ENCODE assay signal across 21 cellular contexts in the genomic region with DNA sequence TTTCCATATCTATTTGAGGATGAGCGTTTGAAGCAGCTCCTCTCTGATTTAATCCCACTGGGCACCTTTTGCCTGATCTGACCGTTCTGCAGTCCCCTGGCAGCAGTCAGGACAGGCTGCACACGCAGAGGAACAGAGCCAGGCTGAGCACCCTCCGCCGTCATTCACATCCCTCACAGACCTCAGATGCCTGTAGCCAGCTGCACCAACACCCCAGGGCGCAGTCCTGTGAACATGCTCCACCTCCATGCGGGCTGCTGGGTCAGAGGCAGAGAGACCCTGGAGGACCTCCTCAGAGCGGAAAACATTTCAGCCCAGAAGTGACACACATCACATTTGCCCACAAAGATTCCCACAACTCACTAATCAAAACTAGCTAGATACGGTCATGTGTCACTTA.
DNase-seq lines count a peak whose midpoint lies in the region; ATAC-seq and TF ChIP-seq lines count a peak whose summit lies in the region.
"Had no signal": no experiment of that assay in that cellular context is flagged by ENCODE, and none has a peak within 500 bp of the region (broad histone marks: within the 10 kb centered on the region; RNA-seq: fewer than 3 reads in every experiment).

No MANE protein-coding gene starts in this region.

- no peak overlapping the region for H3K23ac ChIP-seq in trophoblast cell (ENCODE audit: low read length)

- H3K4me3 ChIP-seq in right atrium auricular region, result no peak overlapping the region
- no peak overlapping the region for H3K4me3 ChIP-seq in heart right ventricle
- no peak overlapping the region for H3K4me3 ChIP-seq in trophoblast cell (ENCODE audit: low read depth, low read length)
- H3K4me3 ChIP-seq: GM23248, hepatocyte, upper lobe of left lung had no signal

- H3K4ac ChIP-seq in trophoblast cell (ENCODE audit: low read depth, low read length), result peak overlapping the region; percentile 86

- peaks cover 35% of the 10 kb centered on the region for H3K79me1 ChIP-seq in trophoblast cell (ENCODE audit: low read length)

- 69 to 73% methylated on average over 9 of the region's 9 CpGs for WGBS in heart right ventricle, 2 donors
- no CpG with 5 or more reads among the region's 9 CpGs for WGBS in trophoblast cell (ENCODE audit: extremely low coverage, insufficient coverage, insufficient read length)

- H3K4me1 ChIP-seq in right atrium auricular region (peaks cover 0 to 15% of the 10 kb centered on the region in 2 donors), heart right ventricle (peaks cover 0 to 50% (median 28%) of the 10 kb centered on the region in 9 donors), trophoblast cell (ENCODE audit: control insufficient read depth in 1 of 2, insufficient read depth in 2 of 2, low read length in 2 of 2) (peaks cover 36 to 37% of the 10 kb centered on the region in 2 experiments)

- ATAC-seq in Right ventricle myocardium inferior, result peak; percentile 32
- ATAC-seq in heart right ventricle, result peak in 6 of 8 donors; percentile 19 to 79 (median 62)
- ATAC-seq in HG03196 (IDR thresholded peaks at IDR 0.05; ENCODE audit: unreplicated experiment), result no peak
- ATAC-seq: natural killer cell; stimulated activated naive CD8-positive, alpha-beta T cell treated with anti-CD3 and anti-CD28 coated beads, Interleukin-15, Interleukin-2, amounts not matched to agents 100 U/mL and 50 U/mL, for 24 hours had no signal

- peak overlapping the region; percentile 99 for H4K91ac ChIP-seq in trophoblast cell (ENCODE audit: low read depth, low read length)

- peak overlapping the region; percentile 87 for H2BK120ac ChIP-seq in trophoblast cell (ENCODE audit: insufficient read depth, low read length, poor library complexity)

- peak overlapping the region; percentile 64 for H4K8ac ChIP-seq in trophoblast cell (ENCODE audit: low read depth, low read length)

- H2AFZ ChIP-seq in trophoblast cell (ENCODE audit: insufficient read depth, low read length, poor library complexity), result no peak overlapping the region
- H2AFZ ChIP-seq: GM23248, hepatocyte had no signal

- peak overlapping the region; percentile 97 for H3K14ac ChIP-seq in trophoblast cell (ENCODE audit: low read length)

- intact Hi-C loops in Right ventricle myocardium inferior (cut with DNase I), result no loop called here
- intact Hi-C loops in heart right ventricle (cut with DNase I), result no loop called here

- H4K12ac ChIP-seq in trophoblast cell (ENCODE audit: low read depth, low read length), result no peak overlapping the region

- H3K4me2 ChIP-seq in trophoblast cell (ENCODE audit: low read length), result no peak overlapping the region
- H3K4me2 ChIP-seq: hepatocyte, KMS-11 had no signal

- no peak overlapping the region for H3K9ac ChIP-seq in trophoblast cell (ENCODE audit: low read length)
- H3K9ac ChIP-seq: GM23248, KMS-11 had no signal

- peak overlapping the region; percentile 99 for H2BK12ac ChIP-seq in trophoblast cell (ENCODE audit: low read length)

- H3K27me3 ChIP-seq in right atrium auricular region, result no peaks in the 10 kb centered on the region
- H3K27me3 ChIP-seq in heart right ventricle, result no peaks in the 10 kb centered on the region
- no peaks in the 10 kb centered on the region for H3K27me3 ChIP-seq in trophoblast cell (ENCODE audit: insufficient read depth, low read length)
- H3K27me3 ChIP-seq: hepatocyte, upper lobe of left lung had no signal

- peak overlapping the region; percentile 88 for H2BK5ac ChIP-seq in trophoblast cell (ENCODE audit: low read depth, low read length, poor library complexity)

- H3K18ac ChIP-seq in trophoblast cell (ENCODE audit: low read length), result peak overlapping the region; percentile 89

- H3K79me2 ChIP-seq in trophoblast cell (ENCODE audit: control insufficient read depth, insufficient read depth, low read length, poor library complexity), result peaks cover 9% of the 10 kb centered on the region
- H3K79me2 ChIP-seq: hepatocyte had no signal

- H2AK5ac ChIP-seq in trophoblast cell (ENCODE audit: low read length), result peak overlapping the region; percentile 89

- TF ChIP-seq CTCF in right atrium auricular region (IDR thresholded peaks at IDR 0.05) (no peak), heart right ventricle (IDR thresholded peaks at IDR 0.05) (no peak)

- DNase-seq in Right ventricle myocardium inferior (ENCODE audit: missing footprints), result no peak
- DNase-seq in right atrium auricular region (ENCODE audit: low spot score), result no peak
- no peak for DNase-seq in heart right ventricle
- peak; percentile 96 to 98 for DNase-seq in trophoblast cell
- no peak for DNase-seq in HCEC 1CT
- no peak for DNase-seq in D341Med (ENCODE audit: low spot score)
- no peak for DNase-seq in hepatic stellate cell (ENCODE audit: low spot score)
- DNase-seq: activated CD4-positive, alpha-beta T cell treated with anti-CD3 and anti-CD28 coated beads, Interleukin-2, amount 50 U/mL, for 4 hours; activated naive CD4-positive, alpha-beta T cell; kidney; natural killer cell; NCI-H1092 treated with DMSO at 0.1 percent for 48 hours; NCI-H2081; NCI-H510A; stimulated activated CD4-positive, alpha-beta T cell treated with anti-CD3 and anti-CD28 coated beads, Interleukin-1b, Interleukin-23, amount 100 ng/mL, for 48 hours; stimulated activated naive CD8-positive, alpha-beta T cell treated with anti-CD3 and anti-CD28 coated beads, Interleukin-15, Interleukin-2, amounts not matched to agents 100 U/mL and 50 U/mL, for 24 hours; upper lobe of left lung had no signal

- H3K27ac ChIP-seq in right atrium auricular region, result peak overlapping the region in 1 of 2 donors; percentile 10
- H3K27ac ChIP-seq in heart right ventricle, result peak overlapping the region in 4 of 10 donors; percentile 12 to 44 (median 18)
- H3K27ac ChIP-seq in trophoblast cell (ENCODE audit: low read depth, low read length), result peak overlapping the region; percentile 75
- H3K27ac ChIP-seq: hepatocyte, KMS-11, upper lobe of left lung had no signal

- H3K9me3 ChIP-seq in right atrium auricular region, result no peaks in the 10 kb centered on the region
- no peaks in the 10 kb centered on the region for H3K9me3 ChIP-seq in heart right ventricle
- no peaks in the 10 kb centered on the region for H3K9me3 ChIP-seq in trophoblast cell (ENCODE audit: insufficient read depth, low read depth, low read length)
- H3K9me3 ChIP-seq: upper lobe of left lung had no signal

- H3K36me3 ChIP-seq in right atrium auricular region (no peaks in the 10 kb centered on the region), heart right ventricle (no peaks in the 10 kb centered on the region), trophoblast cell (ENCODE audit: control insufficient read depth in 1 of 2, insufficient read depth in 2 of 2, low read length in 2 of 2) (no peaks in the 10 kb centered on the region)
- H3K36me3 ChIP-seq: upper lobe of left lung had no signal

Comparison
In these comparisons a context has a peak if more than half of its experiments do, and no peak if none do; other contexts are left out.
1. DNase-seq: peak in trophoblast cell (2 of 2); none in Right ventricle myocardium inferior (single experiment), right atrium auricular region (single experiment), heart right ventricle (0 of 2), HCEC 1CT (single experiment), D341Med (single experiment) and hepatic stellate cell (single experiment).